ENCODE assay signal across 2 cellular contexts in the genomic region with DNA sequence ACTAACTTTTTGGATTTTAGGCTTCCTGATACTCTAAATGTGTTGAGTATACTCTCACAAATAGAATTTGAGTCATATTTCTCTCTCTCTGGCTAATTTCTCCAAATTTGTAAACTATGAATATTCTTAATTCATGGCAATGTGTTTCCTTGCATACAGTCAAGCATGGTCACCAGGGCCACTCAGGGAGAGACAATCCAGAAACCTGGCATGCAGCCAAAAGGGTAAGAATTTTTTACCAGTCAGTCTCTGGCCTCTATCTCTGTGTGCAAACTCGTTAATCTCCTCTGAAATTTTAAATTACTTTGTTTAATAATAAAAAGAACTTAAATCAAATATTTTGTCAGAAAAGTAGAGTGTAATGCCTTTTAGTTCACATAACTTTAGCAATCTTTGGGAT.
TF ChIP-seq lines count a peak whose summit lies in the region.

No MANE protein-coding gene starts in this region.

TF ChIP-seq in SK-N-SH treated with all-trans-retinoic acid at 6 μM for 48 hours, 23 proteins besides CTCF, POLR2A, EP300 and RAD21 (continued from another document):
- TF ChIP-seq, protein P1, sequence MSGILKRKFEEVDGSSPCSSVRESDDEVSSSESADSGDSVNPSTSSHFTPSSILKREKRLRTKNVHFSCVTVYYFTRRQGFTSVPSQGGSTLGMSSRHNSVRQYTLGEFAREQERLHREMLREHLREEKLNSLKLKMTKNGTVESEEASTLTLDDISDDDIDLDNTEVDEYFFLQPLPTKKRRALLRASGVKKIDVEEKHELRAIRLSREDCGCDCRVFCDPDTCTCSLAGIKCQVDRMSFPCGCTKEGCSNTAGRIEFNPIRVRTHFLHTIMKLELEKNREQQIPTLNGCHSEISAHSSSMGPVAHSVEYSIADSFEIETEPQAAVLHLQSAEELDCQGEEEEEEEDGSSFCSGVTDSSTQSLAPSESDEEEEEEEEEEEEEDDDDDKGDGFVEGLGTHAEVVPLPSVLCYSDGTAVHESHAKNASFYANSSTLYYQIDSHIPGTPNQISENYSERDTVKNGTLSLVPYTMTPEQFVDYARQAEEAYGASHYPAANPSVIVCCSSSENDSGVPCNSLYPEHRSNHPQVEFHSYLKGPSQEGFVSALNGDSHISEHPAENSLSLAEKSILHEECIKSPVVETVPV (CRISPR knock-in tag; IDR thresholded peaks at IDR 0.05), result no peak
- TF ChIP-seq ZFP30 (CRISPR knock-in tag; IDR thresholded peaks at IDR 0.05), result no peak
- no peak for TF ChIP-seq TCF4 (CRISPR knock-in tag; IDR thresholded peaks at IDR 0.05; ENCODE audit: borderline replicate concordance)
- no peak for TF ChIP-seq ZC3H10 (CRISPR knock-in tag; IDR thresholded peaks at IDR 0.05)
- no peak for TF ChIP-seq ZNF70 (CRISPR knock-in tag; IDR thresholded peaks at IDR 0.05)
- TF ChIP-seq SNAI2 (CRISPR knock-in tag; IDR thresholded peaks at IDR 0.05), result no peak
- TF ChIP-seq, protein P2, sequence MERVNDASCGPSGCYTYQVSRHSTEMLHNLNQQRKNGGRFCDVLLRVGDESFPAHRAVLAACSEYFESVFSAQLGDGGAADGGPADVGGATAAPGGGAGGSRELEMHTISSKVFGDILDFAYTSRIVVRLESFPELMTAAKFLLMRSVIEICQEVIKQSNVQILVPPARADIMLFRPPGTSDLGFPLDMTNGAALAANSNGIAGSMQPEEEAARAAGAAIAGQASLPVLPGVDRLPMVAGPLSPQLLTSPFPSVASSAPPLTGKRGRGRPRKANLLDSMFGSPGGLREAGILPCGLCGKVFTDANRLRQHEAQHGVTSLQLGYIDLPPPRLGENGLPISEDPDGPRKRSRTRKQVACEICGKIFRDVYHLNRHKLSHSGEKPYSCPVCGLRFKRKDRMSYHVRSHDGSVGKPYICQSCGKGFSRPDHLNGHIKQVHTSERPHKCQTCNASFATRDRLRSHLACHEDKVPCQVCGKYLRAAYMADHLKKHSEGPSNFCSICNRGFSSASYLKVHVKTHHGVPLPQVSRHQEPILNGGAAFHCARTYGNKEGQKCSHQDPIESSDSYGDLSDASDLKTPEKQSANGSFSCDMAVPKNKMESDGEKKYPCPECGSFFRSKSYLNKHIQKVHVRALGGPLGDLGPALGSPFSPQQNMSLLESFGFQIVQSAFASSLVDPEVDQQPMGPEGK (CRISPR knock-in tag; IDR thresholded peaks at IDR 0.05; ENCODE audit: borderline replicate concordance), result no peak
- TF ChIP-seq, protein P3, sequence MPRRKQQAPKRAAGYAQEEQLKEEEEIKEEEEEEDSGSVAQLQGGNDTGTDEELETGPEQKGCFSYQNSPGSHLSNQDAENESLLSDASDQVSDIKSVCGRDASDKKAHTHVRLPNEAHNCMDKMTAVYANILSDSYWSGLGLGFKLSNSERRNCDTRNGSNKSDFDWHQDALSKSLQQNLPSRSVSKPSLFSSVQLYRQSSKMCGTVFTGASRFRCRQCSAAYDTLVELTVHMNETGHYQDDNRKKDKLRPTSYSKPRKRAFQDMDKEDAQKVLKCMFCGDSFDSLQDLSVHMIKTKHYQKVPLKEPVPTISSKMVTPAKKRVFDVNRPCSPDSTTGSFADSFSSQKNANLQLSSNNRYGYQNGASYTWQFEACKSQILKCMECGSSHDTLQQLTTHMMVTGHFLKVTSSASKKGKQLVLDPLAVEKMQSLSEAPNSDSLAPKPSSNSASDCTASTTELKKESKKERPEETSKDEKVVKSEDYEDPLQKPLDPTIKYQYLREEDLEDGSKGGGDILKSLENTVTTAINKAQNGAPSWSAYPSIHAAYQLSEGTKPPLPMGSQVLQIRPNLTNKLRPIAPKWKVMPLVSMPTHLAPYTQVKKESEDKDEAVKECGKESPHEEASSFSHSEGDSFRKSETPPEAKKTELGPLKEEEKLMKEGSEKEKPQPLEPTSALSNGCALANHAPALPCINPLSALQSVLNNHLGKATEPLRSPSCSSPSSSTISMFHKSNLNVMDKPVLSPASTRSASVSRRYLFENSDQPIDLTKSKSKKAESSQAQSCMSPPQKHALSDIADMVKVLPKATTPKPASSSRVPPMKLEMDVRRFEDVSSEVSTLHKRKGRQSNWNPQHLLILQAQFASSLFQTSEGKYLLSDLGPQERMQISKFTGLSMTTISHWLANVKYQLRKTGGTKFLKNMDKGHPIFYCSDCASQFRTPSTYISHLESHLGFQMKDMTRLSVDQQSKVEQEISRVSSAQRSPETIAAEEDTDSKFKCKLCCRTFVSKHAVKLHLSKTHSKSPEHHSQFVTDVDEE (CRISPR knock-in tag; IDR thresholded peaks at IDR 0.05), result no peak
- TF ChIP-seq OSR1 (CRISPR knock-in tag; IDR thresholded peaks at IDR 0.05), result no peak
- TF ChIP-seq ESRRG (CRISPR knock-in tag; IDR thresholded peaks at IDR 0.05), result no peak

TF ChIP-seq in HepG2, 621 proteins besides CTCF, POLR2A, EP300 and RAD21 (continued from another document):
- TF ChIP-seq, protein P4, sequence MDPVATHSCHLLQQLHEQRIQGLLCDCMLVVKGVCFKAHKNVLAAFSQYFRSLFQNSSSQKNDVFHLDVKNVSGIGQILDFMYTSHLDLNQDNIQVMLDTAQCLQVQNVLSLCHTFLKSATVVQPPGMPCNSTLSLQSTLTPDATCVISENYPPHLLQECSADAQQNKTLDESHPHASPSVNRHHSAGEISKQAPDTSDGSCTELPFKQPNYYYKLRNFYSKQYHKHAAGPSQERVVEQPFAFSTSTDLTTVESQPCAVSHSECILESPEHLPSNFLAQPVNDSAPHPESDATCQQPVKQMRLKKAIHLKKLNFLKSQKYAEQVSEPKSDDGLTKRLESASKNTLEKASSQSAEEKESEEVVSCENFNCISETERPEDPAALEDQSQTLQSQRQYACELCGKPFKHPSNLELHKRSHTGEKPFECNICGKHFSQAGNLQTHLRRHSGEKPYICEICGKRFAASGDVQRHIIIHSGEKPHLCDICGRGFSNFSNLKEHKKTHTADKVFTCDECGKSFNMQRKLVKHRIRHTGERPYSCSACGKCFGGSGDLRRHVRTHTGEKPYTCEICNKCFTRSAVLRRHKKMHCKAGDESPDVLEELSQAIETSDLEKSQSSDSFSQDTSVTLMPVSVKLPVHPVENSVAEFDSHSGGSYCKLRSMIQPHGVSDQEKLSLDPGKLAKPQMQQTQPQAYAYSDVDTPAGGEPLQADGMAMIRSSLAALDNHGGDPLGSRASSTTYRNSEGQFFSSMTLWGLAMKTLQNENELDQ (CRISPR knock-in tag; IDR thresholded peaks at IDR 0.05; ENCODE audit: borderline replicate concordance), result no peak
- no peak for TF ChIP-seq GZF1 (CRISPR knock-in tag; IDR thresholded peaks at IDR 0.05)
- no peak for TF ChIP-seq PCBP1 (IDR thresholded peaks at IDR 0.05; ENCODE audit: borderline replicate concordance, low read depth, low read length)
- no peak for TF ChIP-seq ELF4 (CRISPR knock-in tag; IDR thresholded peaks at IDR 0.05; ENCODE audit: borderline replicate concordance)
- TF ChIP-seq ZNF230 (CRISPR knock-in tag; IDR thresholded peaks at IDR 0.05), result no peak
- TF ChIP-seq, protein P5, sequence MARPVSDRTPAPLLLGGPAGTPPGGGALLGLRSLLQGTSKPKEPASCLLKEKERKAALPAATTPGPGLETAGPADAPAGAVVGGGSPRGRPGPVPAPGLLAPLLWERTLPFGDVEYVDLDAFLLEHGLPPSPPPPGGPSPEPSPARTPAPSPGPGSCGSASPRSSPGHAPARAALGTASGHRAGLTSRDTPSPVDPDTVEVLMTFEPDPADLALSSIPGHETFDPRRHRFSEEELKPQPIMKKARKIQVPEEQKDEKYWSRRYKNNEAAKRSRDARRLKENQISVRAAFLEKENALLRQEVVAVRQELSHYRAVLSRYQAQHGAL (CRISPR knock-in tag; IDR thresholded peaks at IDR 0.05; ENCODE audit: not compliant biosample characterization), result no peak
- no peak for TF ChIP-seq PRPF4 (IDR thresholded peaks at IDR 0.05; ENCODE audit: low read depth, low read length, poor library complexity, severe bottlenecking)
- TF ChIP-seq, protein P6, sequence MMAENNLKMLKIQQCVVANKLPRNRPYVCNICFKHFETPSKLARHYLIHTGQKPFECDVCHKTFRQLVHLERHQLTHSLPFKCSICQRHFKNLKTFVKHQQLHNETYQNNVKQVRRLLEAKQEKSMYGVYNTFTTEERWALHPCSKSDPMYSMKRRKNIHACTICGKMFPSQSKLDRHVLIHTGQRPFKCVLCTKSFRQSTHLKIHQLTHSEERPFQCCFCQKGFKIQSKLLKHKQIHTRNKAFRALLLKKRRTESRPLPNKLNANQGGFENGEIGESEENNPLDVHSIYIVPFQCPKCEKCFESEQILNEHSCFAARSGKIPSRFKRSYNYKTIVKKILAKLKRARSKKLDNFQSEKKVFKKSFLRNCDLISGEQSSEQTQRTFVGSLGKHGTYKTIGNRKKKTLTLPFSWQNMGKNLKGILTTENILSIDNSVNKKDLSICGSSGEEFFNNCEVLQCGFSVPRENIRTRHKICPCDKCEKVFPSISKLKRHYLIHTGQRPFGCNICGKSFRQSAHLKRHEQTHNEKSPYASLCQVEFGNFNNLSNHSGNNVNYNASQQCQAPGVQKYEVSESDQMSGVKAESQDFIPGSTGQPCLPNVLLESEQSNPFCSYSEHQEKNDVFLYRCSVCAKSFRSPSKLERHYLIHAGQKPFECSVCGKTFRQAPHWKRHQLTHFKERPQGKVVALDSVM (CRISPR knock-in tag; IDR thresholded peaks at IDR 0.05), result no peak
- TF ChIP-seq, protein P7, sequence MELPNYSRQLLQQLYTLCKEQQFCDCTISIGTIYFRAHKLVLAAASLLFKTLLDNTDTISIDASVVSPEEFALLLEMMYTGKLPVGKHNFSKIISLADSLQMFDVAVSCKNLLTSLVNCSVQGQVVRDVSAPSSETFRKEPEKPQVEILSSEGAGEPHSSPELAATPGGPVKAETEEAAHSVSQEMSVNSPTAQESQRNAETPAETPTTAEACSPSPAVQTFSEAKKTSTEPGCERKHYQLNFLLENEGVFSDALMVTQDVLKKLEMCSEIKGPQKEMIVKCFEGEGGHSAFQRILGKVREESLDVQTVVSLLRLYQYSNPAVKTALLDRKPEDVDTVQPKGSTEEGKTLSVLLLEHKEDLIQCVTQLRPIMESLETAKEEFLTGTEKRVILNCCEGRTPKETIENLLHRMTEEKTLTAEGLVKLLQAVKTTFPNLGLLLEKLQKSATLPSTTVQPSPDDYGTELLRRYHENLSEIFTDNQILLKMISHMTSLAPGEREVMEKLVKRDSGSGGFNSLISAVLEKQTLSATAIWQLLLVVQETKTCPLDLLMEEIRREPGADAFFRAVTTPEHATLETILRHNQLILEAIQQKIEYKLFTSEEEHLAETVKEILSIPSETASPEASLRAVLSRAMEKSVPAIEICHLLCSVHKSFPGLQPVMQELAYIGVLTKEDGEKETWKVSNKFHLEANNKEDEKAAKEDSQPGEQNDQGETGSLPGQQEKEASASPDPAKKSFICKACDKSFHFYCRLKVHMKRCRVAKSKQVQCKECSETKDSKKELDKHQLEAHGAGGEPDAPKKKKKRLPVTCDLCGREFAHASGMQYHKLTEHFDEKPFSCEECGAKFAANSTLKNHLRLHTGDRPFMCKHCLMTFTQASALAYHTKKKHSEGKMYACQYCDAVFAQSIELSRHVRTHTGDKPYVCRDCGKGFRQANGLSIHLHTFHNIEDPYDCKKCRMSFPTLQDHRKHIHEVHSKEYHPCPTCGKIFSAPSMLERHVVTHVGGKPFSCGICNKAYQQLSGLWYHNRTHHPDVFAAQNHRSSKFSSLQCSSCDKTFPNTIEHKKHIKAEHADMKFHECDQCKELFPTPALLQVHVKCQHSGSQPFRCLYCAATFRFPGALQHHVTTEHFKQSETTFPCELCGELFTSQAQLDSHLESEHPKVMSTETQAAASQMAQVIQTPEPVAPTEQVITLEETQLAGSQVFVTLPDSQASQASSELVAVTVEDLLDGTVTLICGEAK (IDR thresholded peaks at IDR 0.05), result no peak
- TF ChIP-seq, protein P7 (CRISPR knock-in tag; IDR thresholded peaks at IDR 0.05), result no peak
- TF ChIP-seq MATR3 (CRISPR knock-in tag; IDR thresholded peaks at IDR 0.05), result no peak
- no peak for TF ChIP-seq HNRNPL (IDR thresholded peaks at IDR 0.05; ENCODE audit: low read depth, low read length)
- no peak for TF ChIP-seq ZNF232 (CRISPR knock-in tag; IDR thresholded peaks at IDR 0.05; ENCODE audit: borderline replicate concordance)
